In the genomic region with DNA sequence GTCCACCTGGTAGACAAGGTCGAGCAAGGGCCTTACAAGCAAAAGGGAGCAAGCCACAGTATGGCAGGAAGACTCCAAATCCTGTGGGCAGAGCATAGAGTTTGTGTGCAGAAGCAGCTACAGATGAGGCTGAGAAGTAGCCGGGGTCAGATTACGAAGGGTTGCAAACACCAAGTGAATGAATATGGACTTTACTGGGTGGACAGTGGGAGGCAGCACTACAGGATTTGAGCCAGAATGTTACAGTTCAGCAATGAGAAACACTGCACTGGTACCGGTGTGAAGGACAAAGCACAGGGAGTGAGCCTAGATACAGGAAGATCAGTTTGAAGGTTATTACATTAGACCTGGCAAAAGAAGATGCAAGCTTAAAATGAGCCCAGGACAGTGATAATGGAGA, we compare ENCODE assay signal across 28 cellular contexts. TPM values are rescaled to one million over a fixed set of nuclear protein-coding genes. Genes with fewer than 3 reads are reported as not detected.
DNase-seq lines count a peak whose midpoint lies in the region; ATAC-seq, FAIRE-seq and TF ChIP-seq lines count a peak whose summit lies in the region.
"Had no signal": no experiment of that assay in that cellular context is flagged by ENCODE, and none has a peak within 500 bp of the region (broad histone marks: within the 10 kb centered on the region; RNA-seq: fewer than 3 reads in every experiment).

No MANE protein-coding gene starts in this region.

- H3K4me3 Mint-ChIP-seq in activated naive CD4-positive, alpha-beta T cell treated with anti-CD3 and anti-CD28 coated beads, Interleukin-2, amount 50 U/mL, for 24 hours, result no peak overlapping the region
- H3K4me3 Mint-ChIP-seq: immature natural killer cell; stimulated activated naive CD8-positive, alpha-beta T cell treated with anti-CD3 and anti-CD28 coated beads, Interleukin-15, Interleukin-2, amounts not matched to agents 100 ng/mL and 50 ng/mL, for 24 hours; type B pancreatic cell had no signal

- no peak for ATAC-seq in activated naive CD4-positive, alpha-beta T cell treated with anti-CD3 and anti-CD28 coated beads, Interleukin-2, amount 50 U/mL, for 72 hours
- ATAC-seq in HG03139 (IDR thresholded peaks at IDR 0.05; ENCODE audit: unreplicated experiment), result no peak
- ATAC-seq: A549, pancreas had no signal

- no peaks in the 10 kb centered on the region for H3K36me3 Mint-ChIP-seq in activated naive CD4-positive, alpha-beta T cell treated with anti-CD3 and anti-CD28 coated beads, Interleukin-2, amount 50 U/mL, for 24 hours
- H3K36me3 Mint-ChIP-seq in activated naive CD4-positive, alpha-beta T cell treated with anti-CD3 and anti-CD28 coated beads, Interleukin-2, amount 50 U/mL, for 72 hours, result peaks cover 0 to 10% of the 10 kb centered on the region in 2 donors
- H3K36me3 Mint-ChIP-seq: immature natural killer cell, type B pancreatic cell had no signal

- peak overlapping the region; percentile 1 for H3K27ac Mint-ChIP-seq in activated naive CD4-positive, alpha-beta T cell treated with anti-CD3 and anti-CD28 coated beads, Interleukin-2, amount 50 U/mL, for 24 hours
- H3K27ac Mint-ChIP-seq in activated naive CD4-positive, alpha-beta T cell treated with anti-CD3 and anti-CD28 coated beads, Interleukin-2, amount 50 U/mL, for 72 hours, result no peak overlapping the region
- H3K27ac Mint-ChIP-seq: immature natural killer cell; stimulated activated naive CD8-positive, alpha-beta T cell treated with anti-CD3 and anti-CD28 coated beads, Interleukin-15, Interleukin-2, amounts not matched to agents 100 ng/mL and 50 ng/mL, for 24 hours; type B pancreatic cell had no signal

- DNase-seq in activated naive CD4-positive, alpha-beta T cell treated with anti-CD3 and anti-CD28 coated beads, Interleukin-2, amount 50 U/mL, for 72 hours (ENCODE audit: low spot score in 2 of 2), result no peak
- peak; percentile 15 for DNase-seq in SK-MEL-5 (ENCODE audit: low read depth, low spot score)
- DNase-seq in fibroblast of villous mesenchyme (ENCODE audit: low read depth), result peak; percentile 52
- no peak for DNase-seq in urothelium cell line (ENCODE audit: low spot score)
- DNase-seq in activated gamma-delta T cell treated with Interleukin-2 at 50 U/mL for 16 hours, result no peak
- no peak for DNase-seq in GF-D8 (lab: John Stamatoyannopoulos, UW)
- DNase-seq: activated CD4-positive, alpha-beta T cell treated with anti-CD3 and anti-CD28 coated beads, Interleukin-2, amount 50 U/mL, for 1 hour; activated gamma-delta T cell; amygdala; C1 segment of cervical spinal cord; effector memory CD4-positive, alpha-beta T cell; glutamatergic neuron; GOT3; immature natural killer cell; NCI-H2029; pancreas; sigmoid colon; stimulated activated CD4-positive, alpha-beta T cell treated with anti-CD3 and anti-CD28 coated beads, Interleukin-2, amount 100 ng/mL, for 24 hours; SW 1271 had no signal

- H3K27me3 Mint-ChIP-seq in activated naive CD4-positive, alpha-beta T cell treated with anti-CD3 and anti-CD28 coated beads, Interleukin-2, amount 50 U/mL, for 24 hours, result no peaks in the 10 kb centered on the region
- H3K27me3 Mint-ChIP-seq: stimulated activated naive CD8-positive, alpha-beta T cell treated with anti-CD3 and anti-CD28 coated beads, Interleukin-15, Interleukin-2, amounts not matched to agents 100 ng/mL and 50 ng/mL, for 24 hours; type B pancreatic cell had no signal

- no peak overlapping the region for H3K4me3 ChIP-seq in fibroblast of villous mesenchyme (ENCODE audit: low read depth, low read length)
- H3K4me3 ChIP-seq: A549, esophagus muscularis mucosa, lung, pancreas, sigmoid colon had no signal

- peaks cover 9% of the 10 kb centered on the region for H3K4me1 Mint-ChIP-seq in activated naive CD4-positive, alpha-beta T cell treated with anti-CD3 and anti-CD28 coated beads, Interleukin-2, amount 50 U/mL, for 24 hours
- H3K4me1 Mint-ChIP-seq: immature natural killer cell had no signal

- peak; percentile 58 for FAIRE-seq in urothelium cell line (lab: Jason Lieb, UNC)
- FAIRE-seq: A549, D721Med, pancreas had no signal

- H3K9me3 Mint-ChIP-seq in activated naive CD4-positive, alpha-beta T cell treated with anti-CD3 and anti-CD28 coated beads, Interleukin-2, amount 50 U/mL, for 24 hours, result no peaks in the 10 kb centered on the region
- H3K9me3 Mint-ChIP-seq in activated naive CD4-positive, alpha-beta T cell treated with anti-CD3 and anti-CD28 coated beads, Interleukin-2, amount 50 U/mL, for 72 hours, result peaks cover 0 to 5% of the 10 kb centered on the region in 2 donors
- H3K9me3 Mint-ChIP-seq: immature natural killer cell; stimulated activated naive CD8-positive, alpha-beta T cell treated with anti-CD3 and anti-CD28 coated beads, Interleukin-15, Interleukin-2, amounts not matched to agents 100 ng/mL and 50 ng/mL, for 24 hours; type B pancreatic cell had no signal

- no peak for TF ChIP-seq CTCF in fibroblast of villous mesenchyme (IDR thresholded peaks at IDR 0.05; ENCODE audit: insufficient read depth, low read depth, low read length)

- in situ Hi-C loops in SK-MEL-5 (cut with HindIII; ENCODE audit: low pct_unique_long_range_greater_than_20kb, low sequenced_read_pairs), result no loop called here

RNA-seq across cellular contexts. Expression of a gene that starts 46.1 kb away (rescaled TPM):
- total RNA-seq in activated naive CD4-positive, alpha-beta T cell treated with anti-CD3 and anti-CD28 coated beads, Interleukin-2, amount 50 U/mL, for 72 hours, result 10 to 100 TPM; 21.0 to 33.5 TPM
- total RNA-seq in SK-MEL-5 (2014; rRNA removed; shearing (Covaris generic)), result not detected in 2 replicates
- not detected in 2 replicates for polyA plus RNA-seq in SK-MEL-5 (2015; cell fraction: cytosol; rRNA removed)
- not detected in 2 replicates for polyA plus RNA-seq in SK-MEL-5 (2015; cell fraction: nucleus; rRNA removed)
- under 0.01 and 0.97 TPM in 2 replicates for total RNA-seq in fibroblast of villous mesenchyme
- total RNA-seq: G401 had no signal
- polyA plus RNA-seq: A549 had no signal

Comparison
In these comparisons a context has a peak if more than half of its experiments do, and no peak if none do; other contexts are left out.
1. DNase-seq: peak in SK-MEL-5 (single experiment) and fibroblast of villous mesenchyme (single experiment); none in activated naive CD4-positive, alpha-beta T cell treated with anti-CD3 and anti-CD28 coated beads, Interleukin-2, amount 50 U/mL, for 72 hours (0 of 2), urothelium cell line (single experiment), activated gamma-delta T cell treated with Interleukin-2 at 50 U/mL for 16 hours (single experiment) and GF-D8 (single experiment).
2. RNA of a gene that starts 46.1 kb away (total RNA-seq): 21.0 to 33.5 TPM in activated naive CD4-positive, alpha-beta T cell treated with anti-CD3 and anti-CD28 coated beads, Interleukin-2, amount 50 U/mL, for 72 hours; not detected in SK-MEL-5 and under 0.01 to 0.97 TPM in fibroblast of villous mesenchyme; every median in the first group is over 10 times any median in the second.